In the genomic region with DNA sequence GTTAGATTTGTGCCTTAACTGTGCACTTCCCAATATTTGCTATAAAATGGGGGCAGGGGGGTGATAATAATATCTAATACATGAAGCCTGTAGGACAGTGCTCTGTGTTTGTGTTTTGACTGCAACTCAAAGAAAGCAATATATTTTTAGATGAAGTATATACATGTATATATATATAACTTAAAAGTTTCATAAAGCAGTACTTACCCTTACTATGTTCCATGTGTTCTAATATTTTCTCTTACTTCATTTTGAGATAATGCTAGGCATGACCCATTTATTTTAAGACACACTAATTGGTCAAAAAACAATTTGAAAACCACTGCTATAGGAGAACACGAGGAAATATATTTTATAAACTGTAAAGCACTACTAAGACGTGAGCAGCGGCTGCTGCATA, we compare ENCODE assay signal across 9 cellular contexts. TPM values are rescaled to one million over a fixed set of nuclear protein-coding genes. Genes with fewer than 3 reads are reported as not detected.
DNase-seq lines count a peak whose midpoint lies in the region; TF ChIP-seq lines count a peak whose summit lies in the region.
"Had no signal": no experiment of that assay in that cellular context is flagged by ENCODE, and none has a peak within 500 bp of the region (broad histone marks: within the 10 kb centered on the region; RNA-seq: fewer than 3 reads in every experiment).

No MANE protein-coding gene starts in this region.

- H3K36me3 Mint-ChIP-seq in nephron progenitor cell (ENCODE audit: low read depth), result peaks cover 35% of the 10 kb centered on the region

- H3K27ac ChIP-seq in BLaER1, result no peak overlapping the region
- H3K27ac ChIP-seq in dorsolateral prefrontal cortex, result peak overlapping the region in 2 of 59 donors; percentile 17 to 35
- no peak overlapping the region for H3K27ac ChIP-seq in uterus

- intact Hi-C loops in dorsolateral prefrontal cortex (cut with DNase I), result no loop called here
- intact Hi-C loops in uterus (cut with DNase I; ENCODE audit: low total_unique reads), result no loop called here

- peaks cover 53% of the 10 kb centered on the region for H3K4me1 Mint-ChIP-seq in nephron progenitor cell

- H3K9ac ChIP-seq in BLaER1, result peak overlapping the region; percentile 100

- TF ChIP-seq CTCF in LNCaP clone FGC (IDR thresholded peaks at IDR 0.05; ENCODE audit: control insufficient read depth, extremely low read depth, insufficient read depth) (no peak), dorsolateral prefrontal cortex (IDR thresholded peaks at IDR 0.05 in 54 of 56, conservative IDR thresholded peaks at IDR 0.05 in 2 of 56; ENCODE audit: low read depth in 1 of 56, partially characterized antibody in 56 of 56) (no peak), nephron progenitor cell (IDR thresholded peaks at IDR 0.05) (no peak), uterus (IDR thresholded peaks at IDR 0.05) (no peak)

- H3K4me2 ChIP-seq in BLaER1, result peak overlapping the region; percentile 94

- no peak for DNase-seq in LNCaP clone FGC (ENCODE audit: low read depth)
- no peak for DNase-seq in dorsolateral prefrontal cortex
- DNase-seq in nephron progenitor cell, result no peak
- DNase-seq in C1 segment of cervical spinal cord (lab: John Stamatoyannopoulos, UW), result no peak
- no peak for DNase-seq in NK-92 (lab: John Stamatoyannopoulos, UW; ENCODE audit: unreplicated experiment)
- DNase-seq in NCI-H1417 treated with DMSO at 0.1 percent for 48 hours (lab: John Stamatoyannopoulos, UW), result no peak
- DNase-seq in uterus, result no peak
- DNase-seq: NCI-H2081 had no signal

- H4K20me1 ChIP-seq in BLaER1, result peaks cover 82% of the 10 kb centered on the region

- H3K4me3 Mint-ChIP-seq in nephron progenitor cell, result peak overlapping the region; percentile 97

- H3K9me3 ChIP-seq in BLaER1 (no peaks in the 10 kb centered on the region), uterus (no peaks in the 10 kb centered on the region)

- H3K27me3 Mint-ChIP-seq in nephron progenitor cell (ENCODE audit: low read depth, poor library complexity), result no peaks in the 10 kb centered on the region

- H3K4me1 ChIP-seq in BLaER1 (peaks cover 59% of the 10 kb centered on the region), uterus (peaks cover 11 to 13% of the 10 kb centered on the region in 2 donors)

- TF ChIP-seq POLR2A in uterus (IDR thresholded peaks at IDR 0.05), result no peak

- no peaks in the 10 kb centered on the region for H3K27me3 ChIP-seq in BLaER1
- H3K27me3 ChIP-seq in dorsolateral prefrontal cortex, result no peaks in the 10 kb centered on the region
- H3K27me3 ChIP-seq in uterus, result no peaks in the 10 kb centered on the region

- H3K36me3 ChIP-seq in BLaER1 (peaks cover 56% of the 10 kb centered on the region), uterus (no peaks in the 10 kb centered on the region)

- H3K9me3 Mint-ChIP-seq in nephron progenitor cell, result no peaks in the 10 kb centered on the region

- no peak overlapping the region for H3K27ac Mint-ChIP-seq in nephron progenitor cell

- H3K4me3 ChIP-seq in BLaER1, result peak overlapping the region; percentile 95
- peak overlapping the region; percentile 80 for H3K4me3 ChIP-seq in LNCaP clone FGC (ENCODE audit: low read depth, low read length)
- peak overlapping the region; percentile 4 to 100 (median 95) for H3K4me3 ChIP-seq in dorsolateral prefrontal cortex
- no peak overlapping the region for H3K4me3 ChIP-seq in uterus

RNA-seq across cellular contexts. Expression of a gene that starts 2.4 kb away (rescaled TPM):
- total RNA-seq in dorsolateral prefrontal cortex (10 to 100 TPM; 19.8 to 50.9 (median 31.6) TPM), uterus (10 to 100 TPM in 2 of 4 donors, 1 to 10 TPM in 2; 1.2 to 22.1 (median 13.9) TPM)

RNA-seq across cellular contexts. Expression of a gene that starts 14.9 kb away (rescaled TPM):
- 100 to 1,000 TPM; 308 to 570 (median 390) TPM for total RNA-seq in dorsolateral prefrontal cortex
- total RNA-seq in uterus, result 1,000 to 10,000 TPM; 1,656 to 5,035 (median 2,557) TPM

RNA-seq across cellular contexts. Expression of a gene that starts 35.5 kb away (rescaled TPM):
- total RNA-seq in dorsolateral prefrontal cortex, result 100 to 1,000 TPM in 1 of 120 experiments, 10 to 100 TPM in 119; 33.1 to 102 (median 48.0) TPM
- 10 to 100 TPM in 2 of 4 donors, 1 to 10 TPM in 2; 4.7 to 18.8 (median 12.2) TPM for total RNA-seq in uterus

RNA-seq across cellular contexts. Expression of a gene that starts 53.6 kb away (rescaled TPM):
- 1 to 10 TPM; 1.6 to 8.4 (median 4.0) TPM for total RNA-seq in dorsolateral prefrontal cortex
- total RNA-seq in uterus, result 1 to 10 TPM; 1.2 to 7.7 (median 1.6) TPM

Comparison
In these comparisons a context has a peak if more than half of its experiments do, and no peak if none do; other contexts are left out.
1. H3K4me3 ChIP-seq: peak in BLaER1 (single experiment), LNCaP clone FGC (single experiment) and dorsolateral prefrontal cortex (59 of 59); none in uterus (0 of 2).